23 cellular contexts compared by ENCODE assay signal in genomic region chr4:37623125-37623524, GRCh38.
"Had no signal": no experiment of that assay in that cellular context is flagged by ENCODE, and none has a peak within 500 bp of the region (broad histone marks: within the 10 kb centered on the region; RNA-seq: fewer than 3 reads in every experiment).

No MANE protein-coding gene starts in this region.

- H3K27me3 Mint-ChIP-seq: activated B cell treated with CpG ODN at 0.5 μM for 24 hours; activated CD4-positive, alpha-beta T cell treated with anti-CD3 and anti-CD28 coated beads for 36 hours; activated T-cell treated with anti-CD3 and anti-CD28 coated beads, Interleukin-2, amount 50 U/mL, for 24 hours; activated T-helper 17 cell treated with anti-CD3 and anti-CD28 coated beads, Interleukin-2, amount 50 U/mL, for 72 hours; dendritic cell treated with granulocyte-macrophage colony-stimulating factor and Interleukin-4, amounts not matched to agents 40 ng/mL and 50 ng/mL, for 4 days; naive thymus-derived CD8-positive, alpha-beta T cell; stimulated activated memory B cell treated with anti-CD40 and anti-IgM and Interleukin-4, amounts not matched to agents 10 μg/mL and 1 μg/mL and 100 μg/mL, for 72 hours had no signal

- H3K4me1 Mint-ChIP-seq: activated B cell treated with CpG ODN at 0.5 μM for 24 hours; activated CD4-positive, alpha-beta T cell treated with anti-CD3 and anti-CD28 coated beads for 36 hours; stimulated activated memory B cell treated with anti-CD40 and anti-IgM and Interleukin-4, amounts not matched to agents 10 μg/mL and 1 μg/mL and 100 μg/mL, for 72 hours had no signal

- H3K36me3 Mint-ChIP-seq: stimulated activated memory B cell treated with anti-CD40 and anti-IgM and Interleukin-4, amounts not matched to agents 10 μg/mL and 1 μg/mL and 100 μg/mL, for 72 hours had no signal

- H3K4me3 Mint-ChIP-seq: activated B cell treated with CpG ODN at 0.5 μM for 24 hours; activated CD4-positive, alpha-beta T cell treated with anti-CD3 and anti-CD28 coated beads for 36 hours; activated T-cell treated with anti-CD3 and anti-CD28 coated beads, Interleukin-2, amount 50 U/mL, for 24 hours; activated T-helper 17 cell treated with anti-CD3 and anti-CD28 coated beads, Interleukin-2, amount 50 U/mL, for 72 hours; dendritic cell treated with granulocyte-macrophage colony-stimulating factor and Interleukin-4, amounts not matched to agents 40 ng/mL and 50 ng/mL, for 4 days; naive thymus-derived CD8-positive, alpha-beta T cell; stimulated activated memory B cell treated with anti-CD40 and anti-IgM and Interleukin-4, amounts not matched to agents 10 μg/mL and 1 μg/mL and 100 μg/mL, for 72 hours; T-helper 1 cell treated with Interleukin-12 subunit alpha and Interleukin-12 subunit beta and Interleukin-4 antibody, amounts not matched to agents 30 μg/mL and 1 μg/mL, for 36 hours had no signal

- H3K36me3 ChIP-seq: right lobe of liver had no signal

- H3K9me3 ChIP-seq: right lobe of liver, stomach, suprapubic skin, transverse colon had no signal

- DNase-seq: activated B cell treated with CpG ODN at 0.5 μM for 24 hours; activated CD4-positive, alpha-beta T cell treated with anti-CD3 and anti-CD28 coated beads for 36 hours; activated CD4-positive, alpha-beta T cell treated with anti-CD3 and anti-CD28 coated beads, Interleukin-2, amount 50 U/mL, for 4 hours; activated CD8-positive, alpha-beta memory T cell treated with anti-CD3 and anti-CD28 coated beads for 24 hours; activated CD8-positive, alpha-beta memory T cell treated with anti-CD3 and anti-CD28 coated beads, Interleukin-2, amount 50 U/mL, for 4 hours; activated T-cell treated with anti-CD3 and anti-CD28 coated beads, Interleukin-2, amount 50 U/mL, for 24 hours; aorta; effector CD4-positive, alpha-beta T cell; foreskin keratinocyte; glutamatergic neuron; hypothalamus; naive thymus-derived CD8-positive, alpha-beta T cell; right lobe of liver; small intestine; stimulated activated CD4-positive, alpha-beta T cell treated with anti-CD3 and anti-CD28 coated beads, Interleukin-15, amount 100 ng/mL, for 24 hours; stomach; transverse colon had no signal

- H3K27me3 ChIP-seq: foreskin keratinocyte, right lobe of liver, stomach, suprapubic skin, transverse colon had no signal

- ATAC-seq: activated CD4-positive, alpha-beta T cell treated with anti-CD3 and anti-CD28 coated beads for 36 hours; activated naive CD4-positive, alpha-beta T cell treated with anti-CD3 and anti-CD28 coated beads, Interleukin-2, amount 50 U/mL, for 72 hours; activated T-helper 17 cell treated with anti-CD3 and anti-CD28 coated beads, Interleukin-2, amount 50 U/mL, for 72 hours; foreskin keratinocyte; naive thymus-derived CD8-positive, alpha-beta T cell; stimulated activated memory B cell treated with anti-CD40 and anti-IgM and Interleukin-4, amounts not matched to agents 10 μg/mL and 1 μg/mL and 100 μg/mL, for 72 hours had no signal

- H3K4me1 ChIP-seq: foreskin keratinocyte, stomach, suprapubic skin, transverse colon had no signal

- H3K27ac ChIP-seq: foreskin keratinocyte, right lobe of liver, stomach, suprapubic skin, transverse colon had no signal

- H3K4me3 ChIP-seq: right lobe of liver, stomach, suprapubic skin, transverse colon had no signal

- H3K9me3 Mint-ChIP-seq: activated B cell treated with CpG ODN at 0.5 μM for 24 hours; activated naive CD4-positive, alpha-beta T cell treated with anti-CD3 and anti-CD28 coated beads, Interleukin-2, amount 50 U/mL, for 72 hours; activated T-cell treated with anti-CD3 and anti-CD28 coated beads, Interleukin-2, amount 50 U/mL, for 24 hours; activated T-helper 17 cell treated with anti-CD3 and anti-CD28 coated beads, Interleukin-2, amount 50 U/mL, for 72 hours; dendritic cell treated with granulocyte-macrophage colony-stimulating factor and Interleukin-4, amounts not matched to agents 40 ng/mL and 50 ng/mL, for 4 days; naive thymus-derived CD8-positive, alpha-beta T cell; stimulated activated memory B cell treated with anti-CD40 and anti-IgM and Interleukin-4, amounts not matched to agents 10 μg/mL and 1 μg/mL and 100 μg/mL, for 72 hours; T-helper 1 cell treated with Interleukin-12 subunit alpha and Interleukin-12 subunit beta and Interleukin-4 antibody, amounts not matched to agents 30 μg/mL and 1 μg/mL, for 36 hours had no signal

- H3K27ac Mint-ChIP-seq: activated B cell treated with CpG ODN at 0.5 μM for 24 hours; activated CD4-positive, alpha-beta T cell treated with anti-CD3 and anti-CD28 coated beads for 36 hours; activated T-cell treated with anti-CD3 and anti-CD28 coated beads, Interleukin-2, amount 50 U/mL, for 24 hours; activated T-helper 17 cell treated with anti-CD3 and anti-CD28 coated beads, Interleukin-2, amount 50 U/mL, for 72 hours; dendritic cell treated with granulocyte-macrophage colony-stimulating factor and Interleukin-4, amounts not matched to agents 40 ng/mL and 50 ng/mL, for 4 days; stimulated activated memory B cell treated with anti-CD40 and anti-IgM and Interleukin-4, amounts not matched to agents 10 μg/mL and 1 μg/mL and 100 μg/mL, for 72 hours; T-helper 1 cell treated with Interleukin-12 subunit alpha and Interleukin-12 subunit beta and Interleukin-4 antibody, amounts not matched to agents 30 μg/mL and 1 μg/mL, for 36 hours had no signal
